ENCODE assay signal across 9 cellular contexts in the genomic region with DNA sequence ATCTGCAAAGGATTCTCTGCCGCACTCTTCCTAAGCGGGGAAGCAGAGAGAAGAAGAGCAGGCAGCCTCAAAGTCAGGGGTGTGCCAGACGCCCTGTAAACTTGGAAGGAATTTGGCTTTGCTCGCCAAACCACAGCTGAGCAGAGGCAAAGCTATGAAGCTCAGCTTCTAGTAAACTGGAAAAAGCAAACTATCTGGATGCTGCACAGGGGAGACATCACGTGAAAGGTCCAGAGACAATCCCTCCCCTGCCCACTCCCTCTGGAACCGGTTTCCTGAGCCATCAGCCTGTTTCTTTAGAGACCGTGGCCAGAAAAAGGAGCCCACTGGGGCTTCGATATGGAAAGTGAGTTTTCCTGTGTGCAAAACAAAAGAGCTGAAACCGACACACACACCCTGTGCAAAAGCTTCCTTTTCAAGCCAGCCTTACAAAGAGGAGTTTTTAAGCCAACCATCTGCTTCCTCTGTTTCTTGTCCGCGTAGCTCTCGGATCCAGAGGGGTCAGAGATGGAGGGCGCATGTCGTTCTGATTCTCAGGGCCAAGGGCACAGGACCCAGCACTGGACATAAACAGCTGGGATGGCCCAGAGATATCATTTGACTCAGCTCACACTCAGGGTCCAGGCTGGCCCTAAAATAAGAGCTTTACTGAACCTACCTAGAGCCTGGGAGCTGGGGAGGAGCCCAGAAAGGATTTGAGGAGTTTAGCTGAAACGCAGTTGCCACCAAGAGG. TPM values are rescaled to one million over a fixed set of nuclear protein-coding genes. Genes with fewer than 3 reads are reported as not detected.
A peak's percentile ranks its signal among the peaks of the same experiment; 100 is the strongest.
DNase-seq lines count a peak whose midpoint lies in the region; ATAC-seq and TF ChIP-seq lines count a peak whose summit lies in the region.
"Had no signal": no experiment of that assay in that cellular context is flagged by ENCODE, and none has a peak within 500 bp of the region (broad histone marks: within the 10 kb centered on the region; RNA-seq: fewer than 3 reads in every experiment).

No MANE protein-coding gene starts in this region.

- H3K27me3 ChIP-seq in BLaER1 treated with 17β-estradiol and CSF1 and Interleukin-3, amounts not matched to agents 10 nM and 100 nM: no peaks in the 10 kb centered on the region
- H3K27me3 ChIP-seq in ascending aorta (no peaks in the 10 kb centered on the region), heart right ventricle (no peaks in the 10 kb centered on the region), rectal smooth muscle tissue (ENCODE audit: control insufficient read depth, insufficient read depth, low read length) (no peaks in the 10 kb centered on the region), HAP-1 (ENCODE audit: low read depth) (no peaks in the 10 kb centered on the region)

- TF ChIP-seq CTCF in ascending aorta (IDR thresholded peaks at IDR 0.05): no peak
- peak in 1 of 9 donors; percentile 6 for TF ChIP-seq CTCF in heart right ventricle (IDR thresholded peaks at IDR 0.05)

- H3K27me3 Mint-ChIP-seq in T-helper 17 cell: no peaks in the 10 kb centered on the region

- peak overlapping the region in 9 of 11 experiments; percentile 2 to 60 (median 44); a peak in 12 of 22 replicates for H3K9ac ChIP-seq in BLaER1 treated with 17β-estradiol and CSF1 and Interleukin-3, amounts not matched to agents 10 nM and 100 nM
- no peak overlapping the region for H3K9ac ChIP-seq in rectal smooth muscle tissue (ENCODE audit: low read length)

- peak overlapping the region in 8 of 11 experiments; percentile 3 to 60 (median 34); a peak in 10 of 22 replicates for H3K27ac ChIP-seq in BLaER1 treated with 17β-estradiol and CSF1 and Interleukin-3, amounts not matched to agents 10 nM and 100 nM
- H3K27ac ChIP-seq in ascending aorta (peak overlapping the region; percentile 56 to 57), heart right ventricle (peak overlapping the region in 9 of 10 donors; percentile 45 to 84 (median 66)), rectal smooth muscle tissue (ENCODE audit: low read depth, low read length) (peak overlapping the region; percentile 79)

- peak overlapping the region in 2 of 10 experiments; percentile 8 to 23; a peak in 3 of 20 replicates for H3K4me3 ChIP-seq in BLaER1 treated with 17β-estradiol and CSF1 and Interleukin-3, amounts not matched to agents 10 nM and 100 nM
- H3K4me3 ChIP-seq in ascending aorta: peak overlapping the region in 1 of 2 donors; percentile 4
- peak overlapping the region in 4 of 10 donors; percentile 5 to 15 (median 9) for H3K4me3 ChIP-seq in heart right ventricle
- peak overlapping the region; percentile 29 for H3K4me3 ChIP-seq in rectal smooth muscle tissue (ENCODE audit: low read length)
- no peak overlapping the region for H3K4me3 ChIP-seq in HAP-1

- peak overlapping the region; percentile 16 to 83 (median 66); a peak in 21 of 22 replicates for H3K4me2 ChIP-seq in BLaER1 treated with 17β-estradiol and CSF1 and Interleukin-3, amounts not matched to agents 10 nM and 100 nM

- 21 to 35% methylated on average over 15 of the region's 15 CpGs for WGBS in heart right ventricle, 2 donors

- no peak overlapping the region for H3K27ac Mint-ChIP-seq in T-helper 17 cell

- intact Hi-C loops in ascending aorta (cut with DNase I) (no loop called here), heart right ventricle (cut with DNase I) (loop anchor here in 4 of 10 donors (5.0 to 10.0 kb wide), 5 partner anchors 59 to 334 kb away; a partner anchor contains a TSS)

- no peak overlapping the region for H3K4me3 Mint-ChIP-seq in T-helper 17 cell

- H3K4me1 Mint-ChIP-seq in T-helper 17 cell: no peaks in the 10 kb centered on the region

- peaks cover 0 to 6% (median 4%) of the 10 kb centered on the region in 11 experiments; a peak in 6 of 22 replicates for H3K9me3 ChIP-seq in BLaER1 treated with 17β-estradiol and CSF1 and Interleukin-3, amounts not matched to agents 10 nM and 100 nM (replicated peaks in 1 of 11)
- H3K9me3 ChIP-seq in ascending aorta (no peaks in the 10 kb centered on the region), heart right ventricle (peaks cover 0 to 4% (median 0%) of the 10 kb centered on the region in 11 donors), T-helper 17 cell (ENCODE audit: control insufficient read depth, low read length, poor library complexity, severe bottlenecking) (no peaks in the 10 kb centered on the region), HAP-1 (no peaks in the 10 kb centered on the region)

- 0 out of 22 replicates have a peak, but pooled peaks cover 0 to 6% (median 0%) of the 10 kb centered on the region in 11 experiments for H3K36me3 ChIP-seq in BLaER1 treated with 17β-estradiol and CSF1 and Interleukin-3, amounts not matched to agents 10 nM and 100 nM
- H3K36me3 ChIP-seq in ascending aorta (no peaks in the 10 kb centered on the region), heart right ventricle (no peaks in the 10 kb centered on the region), rectal smooth muscle tissue (ENCODE audit: control insufficient read depth, insufficient read depth, low read length) (no peaks in the 10 kb centered on the region), HAP-1 (replicated peaks) (no peaks in the 10 kb centered on the region)

- peaks cover 0 to 33% (median 24%) of the 10 kb centered on the region in 10 experiments; a peak in 17 of 20 replicates for H3K4me1 ChIP-seq in BLaER1 treated with 17β-estradiol and CSF1 and Interleukin-3, amounts not matched to agents 10 nM and 100 nM
- H3K4me1 ChIP-seq in ascending aorta: peaks cover 10 to 24% of the 10 kb centered on the region in 2 donors
- peaks cover 20 to 51% (median 45%) of the 10 kb centered on the region in 9 donors for H3K4me1 ChIP-seq in heart right ventricle
- peaks cover 43% of the 10 kb centered on the region for H3K4me1 ChIP-seq in rectal smooth muscle tissue (ENCODE audit: control insufficient read depth, insufficient read depth, low read length)
- no peaks in the 10 kb centered on the region for H3K4me1 ChIP-seq in HAP-1

- peaks cover 2% of the 10 kb centered on the region for H3K36me3 Mint-ChIP-seq in T-helper 17 cell (ENCODE audit: low read depth)

- peaks cover 0 to 5% (median 0%) of the 10 kb centered on the region in 11 experiments; a peak in 2 of 22 replicates for H4K20me1 ChIP-seq in BLaER1 treated with 17β-estradiol and CSF1 and Interleukin-3, amounts not matched to agents 10 nM and 100 nM

- DNase-seq in ascending aorta (ENCODE audit: low spot score in 2 of 2): no peak
- DNase-seq in heart right ventricle: peak in 1 of 2 donors; percentile 48
- DNase-seq in NCI-H510A (lab: John Stamatoyannopoulos, UW): no peak
- no peak for DNase-seq in T-helper 17 cell
- no peak for DNase-seq in HAP-1 (ENCODE audit: low spot score in 2 of 2)
- DNase-seq: NCI-H345 had no signal

- ATAC-seq in heart right ventricle: peak in 7 of 8 donors; percentile 16 to 57 (median 37)
- no peak for ATAC-seq in T-helper 17 cell
- ATAC-seq in HG02852 (IDR thresholded peaks at IDR 0.05; ENCODE audit: unreplicated experiment): no peak

- in situ Hi-C loops in HAP-1 (cut with MboI; ENCODE audit: low sequenced_read_pairs): no loop called here

RNA-seq across cellular contexts. Expression of a gene that starts 58.2 kb away (rescaled TPM):
- total RNA-seq in ascending aorta: 20.5 TPM
- 10 to 100 TPM; 18.0 to 30.0 (median 25.3) TPM for total RNA-seq in heart right ventricle
- 10 to 100 TPM; 10.4 to 12.8 TPM for polyA plus RNA-seq in heart right ventricle
- total RNA-seq in T-helper 17 cell: 10 to 100 TPM; 10.7 to 13.7 TPM

RNA-seq across cellular contexts. Expression of a gene that starts 58.8 kb away (rescaled TPM):
- total RNA-seq in ascending aorta (13.0 TPM), heart right ventricle (10 to 100 TPM; 14.5 to 24.5 (median 21.2) TPM), T-helper 17 cell (10 to 100 TPM in 1 of 2 donors, 1 to 10 TPM in 1; 10.0 to 22.1 TPM)
- polyA plus RNA-seq in heart right ventricle: 10 to 100 TPM in 1 of 2 donors, 1 to 10 TPM in 1; 5.0 to 15.7 TPM

Comparison
In these comparisons a context has a peak if more than half of its experiments do, and no peak if none do; other contexts are left out.
1. ATAC-seq: peak in heart right ventricle (7 of 8); none in T-helper 17 cell (single experiment) and HG02852 (single experiment).
2. Peak in every context shown above with its lines, with median percentiles within 50 percentile points of each other: H3K27ac ChIP-seq.